ENCODE assay signal across 17 cellular contexts in genomic region chr4:37590016-37590415, GRCh38.
DNase-seq lines count a peak whose midpoint lies in the region; ATAC-seq lines count a peak whose summit lies in the region.
"Had no signal": no experiment of that assay in that cellular context is flagged by ENCODE, and none has a peak within 500 bp of the region (broad histone marks: within the 10 kb centered on the region; RNA-seq: fewer than 3 reads in every experiment).

No MANE protein-coding gene starts in this region.

- no peak overlapping the region for H2AFZ ChIP-seq in neuronal stem cell (ENCODE audit: low read length)

- H3K14ac ChIP-seq in neuronal stem cell (ENCODE audit: low read length) = no peak overlapping the region

- no CpG with 5 or more reads among the region's 6 CpGs for WGBS in neuronal stem cell (ENCODE audit: extremely low coverage in 2 of 2, insufficient read length in 2 of 2, insufficient replicate concordance in 1 of 2), 2 donors

- H2BK15ac ChIP-seq in neuronal stem cell (ENCODE audit: low read length) = no peak overlapping the region

- peak overlapping the region; percentile 54 for H3K18ac ChIP-seq in neuronal stem cell (ENCODE audit: low read length)

- no peaks in the 10 kb centered on the region; the same call in 1 of the 2 replicates for H3K36me3 ChIP-seq in SJCRH30
- no peaks in the 10 kb centered on the region for H3K36me3 ChIP-seq in neuronal stem cell (replicated peaks in 1 of 2; ENCODE audit: control insufficient read depth in 2 of 2, insufficient read depth in 2 of 2, low read length in 2 of 2)
- H3K36me3 ChIP-seq: BE2C had no signal

- no peak overlapping the region for H3K23ac ChIP-seq in neuronal stem cell (ENCODE audit: low read depth, low read length, poor library complexity)

- DNase-seq in DMS53 (lab: John Stamatoyannopoulos, UW) (peak; percentile 68), DMS53 treated with DMSO at 0.1 percent for 48 hours (lab: John Stamatoyannopoulos, UW; ENCODE audit: unreplicated experiment) (peak; percentile 22), SJCRH30 (peak; percentile 49 to 74), neuronal stem cell (ENCODE audit: low spot score) (no peak), left cardiac atrium (no peak), RKO (ENCODE audit: low spot score) (no peak)
- DNase-seq: ACHN; BE2C; C1 segment of cervical spinal cord; Caco-2; CD4-positive, CD25-positive, alpha-beta regulatory T cell; CD8-positive, alpha-beta memory T cell; DMS79 treated with DMSO at 0.1 percent for 48 hours; GF-D8; H9; KBM-7 had no signal

- no peak overlapping the region for H4K8ac ChIP-seq in neuronal stem cell (ENCODE audit: low read depth, low read length)

- H3K27me3 ChIP-seq in SJCRH30 (no peaks in the 10 kb centered on the region), neuronal stem cell (ENCODE audit: control insufficient read depth in 3 of 3, insufficient read depth in 3 of 3, low read depth in 1 of 3, low read length in 3 of 3) (no peaks in the 10 kb centered on the region)
- H3K27me3 ChIP-seq: BE2C had no signal

- H2BK5ac ChIP-seq in neuronal stem cell (ENCODE audit: low read length) = no peak overlapping the region

- no peak overlapping the region for H4K91ac ChIP-seq in neuronal stem cell (ENCODE audit: low read depth, low read length, poor library complexity)

- no peak for ATAC-seq in left cardiac atrium
- ATAC-seq in HG03469 (IDR thresholded peaks at IDR 0.05; ENCODE audit: unreplicated experiment) = no peak

- H3K9me3 ChIP-seq in SJCRH30 (replicated peaks) = no peaks in the 10 kb centered on the region
- no peaks in the 10 kb centered on the region for H3K9me3 ChIP-seq in neuronal stem cell (replicated peaks in 1 of 2; ENCODE audit: control insufficient read depth in 2 of 2, insufficient read depth in 1 of 2, low read depth in 1 of 2, low read length in 2 of 2)
- H3K9me3 ChIP-seq: BE2C, Caco-2 had no signal

- peak overlapping the region; percentile 58 for H2BK12ac ChIP-seq in neuronal stem cell (ENCODE audit: low read length)

- H3K9ac ChIP-seq in neuronal stem cell (ENCODE audit: low read depth, low read length, poor library complexity) = no peak overlapping the region

- H3K79me1 ChIP-seq in neuronal stem cell (ENCODE audit: low read depth, low read length) = no peaks in the 10 kb centered on the region

- H2AK5ac ChIP-seq in neuronal stem cell (ENCODE audit: low read depth, low read length) = no peak overlapping the region

- no peak overlapping the region for H3K4ac ChIP-seq in neuronal stem cell (ENCODE audit: low read length)

- H3K27ac ChIP-seq in SJCRH30 = no peak overlapping the region
- H3K27ac ChIP-seq in neuronal stem cell (replicated peaks; ENCODE audit: low read length) = no peak overlapping the region

- intact Hi-C loops in left cardiac atrium (cut with DNase I) = no loop called here

- no peak overlapping the region for H2BK120ac ChIP-seq in neuronal stem cell (ENCODE audit: low read depth, low read length)

- H3K4me3 ChIP-seq in SJCRH30 (no peak overlapping the region), neuronal stem cell (ENCODE audit: low read length in 2 of 2) (no peak overlapping the region)

- H3K4me1 ChIP-seq in SJCRH30 = peaks cover 17% of the 10 kb centered on the region
- H3K4me1 ChIP-seq in neuronal stem cell (ENCODE audit: control insufficient read depth in 2 of 2, insufficient read depth in 1 of 2, low read depth in 1 of 2, low read length in 2 of 2) = peaks cover 0 to 9% of the 10 kb centered on the region in 2 donors
- H3K4me1 ChIP-seq: BE2C had no signal

- no peak overlapping the region for H3K4me2 ChIP-seq in neuronal stem cell (ENCODE audit: insufficient read depth, low read length, poor library complexity, severe bottlenecking)

Comparison
In these comparisons a context has a peak if more than half of its experiments do, and no peak if none do; other contexts are left out.
1. DNase-seq: peak in DMS53 (single experiment), DMS53 treated with DMSO at 0.1 percent for 48 hours (single experiment) and SJCRH30 (2 of 2); none in neuronal stem cell (single experiment), left cardiac atrium (single experiment) and RKO (single experiment).